ENCODE assay signal across 2 cellular contexts in the genomic region with DNA sequence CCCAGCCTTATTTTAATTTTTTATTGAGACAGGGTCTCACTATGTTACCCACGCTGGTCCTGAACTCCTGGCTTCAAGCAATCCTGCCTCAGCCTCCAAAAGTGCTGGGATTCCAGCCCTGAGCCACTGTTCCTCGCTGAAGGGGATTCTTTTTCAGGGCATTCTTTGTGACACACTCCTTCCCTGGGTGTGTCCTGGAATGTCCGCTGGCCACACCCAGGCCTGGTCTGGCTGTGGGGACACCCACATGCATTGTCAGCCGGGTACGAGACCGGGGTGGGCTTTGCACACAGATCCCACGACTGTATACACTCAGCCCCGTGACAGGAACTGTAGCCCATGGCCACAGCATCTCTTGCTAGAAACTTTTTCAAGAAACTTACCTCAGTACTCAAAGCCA.
TF ChIP-seq lines count a peak whose summit lies in the region.

No MANE protein-coding gene starts in this region.

TF ChIP-seq in IMR-90, 13 proteins besides CTCF, POLR2A, EP300 and RAD21:
- TF ChIP-seq MXI1 (IDR thresholded peaks at IDR 0.05; ENCODE audit: borderline replicate concordance, low read depth, low read length) = no peak
- no peak for TF ChIP-seq CHD1 (IDR thresholded peaks at IDR 0.05; ENCODE audit: low read depth, low read length)
- TF ChIP-seq BHLHE40 (IDR thresholded peaks at IDR 0.05; ENCODE audit: low read depth, low read length) = no peak
- TF ChIP-seq, protein P1, sequence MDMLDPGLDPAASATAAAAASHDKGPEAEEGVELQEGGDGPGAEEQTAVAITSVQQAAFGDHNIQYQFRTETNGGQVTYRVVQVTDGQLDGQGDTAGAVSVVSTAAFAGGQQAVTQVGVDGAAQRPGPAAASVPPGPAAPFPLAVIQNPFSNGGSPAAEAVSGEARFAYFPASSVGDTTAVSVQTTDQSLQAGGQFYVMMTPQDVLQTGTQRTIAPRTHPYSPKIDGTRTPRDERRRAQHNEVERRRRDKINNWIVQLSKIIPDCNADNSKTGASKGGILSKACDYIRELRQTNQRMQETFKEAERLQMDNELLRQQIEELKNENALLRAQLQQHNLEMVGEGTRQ (IDR thresholded peaks at IDR 0.05; ENCODE audit: low read depth, low read length) = no peak
- no peak for TF ChIP-seq RCOR1 (IDR thresholded peaks at IDR 0.05; ENCODE audit: insufficient replicate concordance, low read length)

TF ChIP-seq in endothelial cell of umbilical vein, 7 proteins besides CTCF, POLR2A, EP300 and RAD21:
- TF ChIP-seq EZH2 (IDR thresholded peaks at IDR 0.05; ENCODE audit: borderline replicate concordance, low read depth, low read length, severe bottlenecking) = no peak
- no peak for TF ChIP-seq GATA2 (IDR thresholded peaks at IDR 0.05; ENCODE audit: insufficient read depth, insufficient read length, low read depth, low read length)
- no peak for TF ChIP-seq FOS (IDR thresholded peaks at IDR 0.05; ENCODE audit: borderline replicate concordance, insufficient read depth, low read length)
- no peak for TF ChIP-seq MYC (IDR thresholded peaks at IDR 0.05; ENCODE audit: low read depth, low read length)
- TF ChIP-seq, protein P2, sequence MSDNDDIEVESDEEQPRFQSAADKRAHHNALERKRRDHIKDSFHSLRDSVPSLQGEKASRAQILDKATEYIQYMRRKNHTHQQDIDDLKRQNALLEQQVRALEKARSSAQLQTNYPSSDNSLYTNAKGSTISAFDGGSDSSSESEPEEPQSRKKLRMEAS (IDR thresholded peaks at IDR 0.05; ENCODE audit: insufficient read depth, insufficient read length) = no peak
- no peak for TF ChIP-seq JUN (IDR thresholded peaks at IDR 0.05; ENCODE audit: borderline replicate concordance, insufficient read depth, insufficient read length, low read depth)
- no peak for TF ChIP-seq POLR2AphosphoS5 (IDR thresholded peaks at IDR 0.05; ENCODE audit: insufficient read depth, low read depth, low read length)
